18 cellular contexts compared by ENCODE assay signal in genomic region chr3:46699846-46700523, GRCh38. TPM values are rescaled to one million over a fixed set of nuclear protein-coding genes. Genes with fewer than 3 reads are reported as not detected.
A peak's percentile ranks its signal among the peaks of the same experiment; 100 is the strongest.
DNase-seq lines count a peak whose midpoint lies in the region; ATAC-seq, FAIRE-seq and TF ChIP-seq lines count a peak whose summit lies in the region.
"Had no signal": no experiment of that assay in that cellular context is flagged by ENCODE, and none has a peak within 500 bp of the region (broad histone marks: within the 10 kb centered on the region; RNA-seq: fewer than 3 reads in every experiment).

No MANE protein-coding gene starts in this region.

- intact Hi-C loops in CD4-positive, alpha-beta T cell (cut with DNase I, micrococcal nuclease): loop anchor here (10.0 kb wide), 2 partner anchors 465 to 625 kb away; partner anchors contain the start of gene SETD2 (in 1 of the 2)
- intact Hi-C loops in left lung (cut with DNase I): no loop called here
- intact Hi-C loops in sciatic nerve (cut with DNase I): loop anchor here (5.0 kb wide), 1 partner anchor 197 kb away; no protein-coding TSS in a partner anchor

- DNase-seq in CD4-positive, alpha-beta T cell: no peak
- no peak for DNase-seq in bronchial epithelial cell (ENCODE audit: low read depth)
- DNase-seq in left lung: peak; percentile 83
- DNase-seq in sciatic nerve (ENCODE audit: low spot score): peak; percentile 71
- DNase-seq in NCI-H1092 (lab: John Stamatoyannopoulos, UW): no peak
- no peak for DNase-seq in AG20443 (ENCODE audit: low spot score)
- no peak for DNase-seq in NCI-H2081 (lab: John Stamatoyannopoulos, UW)
- DNase-seq in activated T-cell treated with anti-CD3 and anti-CD28 coated beads, Interleukin-2, amount 50 U/mL, for 72 hours: no peak
- DNase-seq: activated naive CD4-positive, alpha-beta T cell treated with Interleukin-2 at 50 U/mL for 16 hours; central memory CD4-positive, alpha-beta T cell; NCI-H1694; occipital lobe; stimulated activated CD4-positive, alpha-beta T cell treated with anti-CD3 and anti-CD28 coated beads, Interleukin-1b, Interleukin-23, amount 100 ng/mL, for 48 hours; stimulated activated CD8-positive, alpha-beta memory T cell treated with anti-CD3 and anti-CD28 coated beads, Interleukin-4, amount 100 ng/mL, for 48 hours had no signal

- peak; percentile 28 for FAIRE-seq in bronchial epithelial cell (lab: Jason Lieb, UNC)
- FAIRE-seq: endothelial cell of umbilical vein, GM12891 had no signal

- H3K36me3 ChIP-seq in bronchial epithelial cell (ENCODE audit: control insufficient read depth, insufficient read depth, low read length): no peaks in the 10 kb centered on the region
- H3K36me3 ChIP-seq in left lung: no peaks in the 10 kb centered on the region

- H3K9me3 ChIP-seq in CD4-positive, alpha-beta T cell (ENCODE audit: control insufficient read depth, low read length): no peaks in the 10 kb centered on the region
- H3K9me3 ChIP-seq in left lung: no peaks in the 10 kb centered on the region

- H3K9me3 Mint-ChIP-seq in CD4-positive, alpha-beta T cell: no peaks in the 10 kb centered on the region
- H3K9me3 Mint-ChIP-seq in activated T-cell treated with anti-CD3 and anti-CD28 coated beads, Interleukin-2, amount 50 U/mL, for 72 hours: no peaks in the 10 kb centered on the region

- ATAC-seq in CD4-positive, alpha-beta T cell (ENCODE audit: poor library complexity): no peak
- ATAC-seq in left lung (peak; percentile 74), sciatic nerve (peak; percentile 65)
- no peak for ATAC-seq in activated T-cell treated with anti-CD3 and anti-CD28 coated beads, Interleukin-2, amount 50 U/mL, for 72 hours (replicated peaks in 1 of 2)

- no peaks in the 10 kb centered on the region for H3K36me3 Mint-ChIP-seq in CD4-positive, alpha-beta T cell (ENCODE audit: low read depth)
- H3K36me3 Mint-ChIP-seq in activated T-cell treated with anti-CD3 and anti-CD28 coated beads, Interleukin-2, amount 50 U/mL, for 72 hours (ENCODE audit: insufficient read depth in 2 of 2): no peaks in the 10 kb centered on the region

- POLR2A ChIA-PET in CD4-positive, alpha-beta T cell (lab: Charles Lee): no interaction called here

- TF ChIP-seq CTCF in CD4-positive, alpha-beta T cell (IDR thresholded peaks at IDR 0.05): no peak
- TF ChIP-seq CTCF in bronchial epithelial cell (IDR thresholded peaks at IDR 0.05; ENCODE audit: insufficient read depth, low read length, severe bottlenecking) (no peak), left lung (IDR thresholded peaks at IDR 0.05) (no peak)

- H3K27me3 ChIP-seq in CD4-positive, alpha-beta T cell (ENCODE audit: control insufficient read depth, insufficient read depth, low read length): no peaks in the 10 kb centered on the region
- peaks cover 6% of the 10 kb centered on the region for H3K27me3 ChIP-seq in bronchial epithelial cell (ENCODE audit: control insufficient read depth, insufficient read depth, low read length)
- peaks cover 6 to 30% of the 10 kb centered on the region in 2 donors for H3K27me3 ChIP-seq in left lung

- H3K4me1 ChIP-seq in left lung: peaks cover 19 to 50% of the 10 kb centered on the region in 2 donors

- H3K27ac Mint-ChIP-seq in CD4-positive, alpha-beta T cell: peak overlapping the region; percentile 65
- no peak overlapping the region for H3K27ac Mint-ChIP-seq in activated T-cell treated with anti-CD3 and anti-CD28 coated beads, Interleukin-2, amount 50 U/mL, for 72 hours
- H3K27ac Mint-ChIP-seq: B cell had no signal

- no peak overlapping the region for H3K27ac ChIP-seq in CD4-positive, alpha-beta T cell (ENCODE audit: low read depth, low read length)
- no peak overlapping the region for H3K27ac ChIP-seq in left lung
- H3K27ac ChIP-seq: hepatocyte had no signal

- CTCF ChIA-PET in CD4-positive, alpha-beta T cell (lab: Charles Lee): no interaction called here

- H3K27me3 Mint-ChIP-seq in CD4-positive, alpha-beta T cell: no peaks in the 10 kb centered on the region
- peaks cover 9% of the 10 kb centered on the region for H3K27me3 Mint-ChIP-seq in activated T-cell treated with anti-CD3 and anti-CD28 coated beads, Interleukin-2, amount 50 U/mL, for 72 hours (ENCODE audit: low read depth)

- H3K4me1 Mint-ChIP-seq in CD4-positive, alpha-beta T cell (ENCODE audit: low read depth): peaks cover 63% of the 10 kb centered on the region
- H3K4me1 Mint-ChIP-seq in activated T-cell treated with anti-CD3 and anti-CD28 coated beads, Interleukin-2, amount 50 U/mL, for 72 hours (ENCODE audit: low read depth): peaks cover 30% of the 10 kb centered on the region

- peak overlapping the region; percentile 45 for H3K4me3 Mint-ChIP-seq in CD4-positive, alpha-beta T cell
- H3K4me3 Mint-ChIP-seq in activated T-cell treated with anti-CD3 and anti-CD28 coated beads, Interleukin-2, amount 50 U/mL, for 72 hours: no peak overlapping the region
- H3K4me3 Mint-ChIP-seq: B cell had no signal

- H3K4me3 ChIP-seq in bronchial epithelial cell (ENCODE audit: low read depth, low read length): no peak overlapping the region
- H3K4me3 ChIP-seq in left lung: no peak overlapping the region
- H3K4me3 ChIP-seq: hepatocyte had no signal

RNA-seq across cellular contexts. Expression of gene TMIE, which starts 1.2 kb away (rescaled TPM):
- total RNA-seq in CD4-positive, alpha-beta T cell: 1 to 10 TPM in 1 of 2 experiments, under 1 TPM in 1; 0.92 to 1.2 TPM
- 1.3 and 1.6 TPM in 2 replicates for total RNA-seq in bronchial epithelial cell
- under 1 TPM in 1 of 2 donors, not detected in 1; 0.23 TPM for total RNA-seq in left lung
- total RNA-seq in sciatic nerve: 0.76 TPM
- 1 to 10 TPM; 1.2 to 1.5 TPM for total RNA-seq in activated T-cell treated with anti-CD3 and anti-CD28 coated beads, Interleukin-2, amount 50 U/mL, for 72 hours
- total RNA-seq: B cell had no signal

RNA-seq across cellular contexts. Expression of gene ALS2CL, which starts 6.5 kb away (rescaled TPM):
- 10 to 100 TPM; 45.8 to 47.6 TPM for total RNA-seq in CD4-positive, alpha-beta T cell
- 163 and 240 TPM in 2 replicates for total RNA-seq in bronchial epithelial cell
- total RNA-seq in left lung: 10 to 100 TPM; 45.4 to 74.4 TPM
- 18.5 TPM for total RNA-seq in sciatic nerve
- 1 to 10 TPM; 1.9 to 3.1 TPM for total RNA-seq in activated T-cell treated with anti-CD3 and anti-CD28 coated beads, Interleukin-2, amount 50 U/mL, for 72 hours

RNA-seq across cellular contexts. Expression of gene PRSS50, which starts 17.7 kb away (rescaled TPM):
- not detected for total RNA-seq in CD4-positive, alpha-beta T cell
- total RNA-seq in bronchial epithelial cell (not detected in 2 replicates), left lung (under 1 TPM; 0.24 to 0.26 TPM), sciatic nerve (0.13 TPM)
- total RNA-seq in activated T-cell treated with anti-CD3 and anti-CD28 coated beads, Interleukin-2, amount 50 U/mL, for 72 hours: under 1 TPM; 0.07 to 0.09 TPM
- total RNA-seq: endothelial cell of umbilical vein had no signal

Comparison
In these comparisons a context has a peak if more than half of its experiments do, and no peak if none do; other contexts are left out.
1. ATAC-seq: peak in left lung (single experiment) and sciatic nerve (single experiment); none in CD4-positive, alpha-beta T cell (single experiment) and activated T-cell treated with anti-CD3 and anti-CD28 coated beads, Interleukin-2, amount 50 U/mL, for 72 hours (0 of 2).
2. DNase-seq: peak in left lung (2 of 2) and sciatic nerve (single experiment); none in CD4-positive, alpha-beta T cell (0 of 10), bronchial epithelial cell (single experiment), NCI-H1092 (single experiment), AG20443 (single experiment), NCI-H2081 (0 of 2) and activated T-cell treated with anti-CD3 and anti-CD28 coated beads, Interleukin-2, amount 50 U/mL, for 72 hours (0 of 2).
3. intact Hi-C loops: an anchor here in CD4-positive, alpha-beta T cell (10.0 kb wide) and sciatic nerve (5.0 kb wide); none called in left lung.